In the genomic region with DNA sequence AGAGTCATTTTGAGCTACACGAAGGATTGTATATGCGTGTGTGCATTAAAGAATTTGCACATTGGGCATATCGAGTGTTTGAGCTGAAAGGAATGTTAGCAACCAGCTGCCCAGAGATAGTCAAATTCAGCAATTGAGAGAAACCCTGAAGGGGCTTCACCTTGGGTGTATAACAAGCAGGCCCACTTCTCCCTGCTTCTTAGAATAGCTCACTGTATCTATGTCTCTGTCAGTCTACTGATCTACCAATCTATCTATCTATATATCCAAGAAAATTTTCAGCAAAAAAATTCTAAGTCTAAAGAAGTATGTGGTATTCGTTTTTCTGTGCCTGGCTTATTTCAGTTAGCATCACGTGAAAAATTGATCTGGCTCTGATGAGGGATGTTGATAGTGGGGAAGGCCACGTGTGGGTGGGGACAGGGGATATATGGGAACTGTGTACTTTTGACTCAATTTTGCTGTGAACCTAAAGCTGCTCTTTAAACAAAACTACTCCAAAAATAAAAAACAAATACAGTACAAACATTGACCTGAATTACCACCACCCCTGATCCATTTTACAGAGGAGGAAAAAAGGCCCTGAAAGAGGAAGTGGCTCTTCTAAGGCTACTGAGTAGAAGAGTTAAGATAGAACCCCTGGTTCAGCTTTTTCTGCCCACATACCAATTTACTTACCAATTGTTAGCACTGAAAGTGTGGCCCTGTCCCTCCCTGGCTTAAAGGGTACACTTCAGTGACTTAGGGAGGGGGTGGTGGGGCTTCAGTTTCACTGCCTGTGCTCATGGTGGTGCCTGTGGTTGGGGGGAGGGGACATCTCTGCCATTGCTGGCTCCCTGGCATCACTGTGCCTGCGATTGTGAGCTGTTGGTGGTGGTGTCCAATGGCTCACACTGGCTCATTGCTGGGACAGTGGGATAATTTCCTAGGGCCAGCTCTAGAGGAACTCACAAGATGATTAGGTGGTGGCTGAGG, we compare ENCODE assay signal across 11 cellular contexts.
DNase-seq lines count a peak whose midpoint lies in the region; ATAC-seq and TF ChIP-seq lines count a peak whose summit lies in the region.
"Had no signal": no experiment of that assay in that cellular context is flagged by ENCODE, and none has a peak within 500 bp of the region (broad histone marks: within the 10 kb centered on the region; RNA-seq: fewer than 3 reads in every experiment).

No MANE protein-coding gene starts in this region.

- peaks cover 31% of the 10 kb centered on the region for H3K4me1 Mint-ChIP-seq in activated B cell treated with CpG ODN at 0.5 μM for 24 hours

- CTCF ChIA-PET in activated B cell treated with CpG ODN at 0.5 μM for 24 hours (lab: Charles Lee) = interaction anchor here (1.0 kb wide), 1 partner anchor 202 kb away, joined by 3 read pairs; a partner anchor contains a TSS

- TF ChIP-seq CTCF in activated B cell treated with CpG ODN at 0.5 μM for 24 hours (IDR thresholded peaks at IDR 0.05) = no peak

- H3K27me3 Mint-ChIP-seq in activated B cell treated with CpG ODN at 0.5 μM for 24 hours = no peaks in the 10 kb centered on the region
- H3K27me3 Mint-ChIP-seq: naive thymus-derived CD8-positive, alpha-beta T cell had no signal

- peak overlapping the region; percentile 28 for H3K4me3 Mint-ChIP-seq in activated B cell treated with CpG ODN at 0.5 μM for 24 hours

- H3K36me3 Mint-ChIP-seq in activated B cell treated with CpG ODN at 0.5 μM for 24 hours (ENCODE audit: low read depth) = peaks cover 61% of the 10 kb centered on the region

- H3K27ac Mint-ChIP-seq in activated B cell treated with CpG ODN at 0.5 μM for 24 hours = peak overlapping the region; percentile 74

- ATAC-seq in GM18498 (IDR thresholded peaks at IDR 0.05; ENCODE audit: unreplicated experiment) = peak; percentile 94
- ATAC-seq in GM19468 (IDR thresholded peaks at IDR 0.05; ENCODE audit: extremely low read depth, unreplicated experiment) = peak; percentile 94
- ATAC-seq in HG03108 (IDR thresholded peaks at IDR 0.05; ENCODE audit: unreplicated experiment) = peak; percentile 93
- peak; percentile 82 for ATAC-seq in activated B cell treated with CpG ODN at 0.5 μM for 24 hours (ENCODE audit: low read depth)
- ATAC-seq: naive thymus-derived CD8-positive, alpha-beta T cell had no signal

- no peaks in the 10 kb centered on the region for H3K9me3 Mint-ChIP-seq in activated B cell treated with CpG ODN at 0.5 μM for 24 hours
- H3K9me3 Mint-ChIP-seq: naive thymus-derived CD8-positive, alpha-beta T cell had no signal

- POLR2A ChIA-PET in activated B cell treated with CpG ODN at 0.5 μM for 24 hours (lab: Charles Lee) = interaction anchor here (0.7 kb wide), 1 partner anchor 17 kb away, joined by 3 read pairs; no protein-coding TSS in a partner anchor

- intact Hi-C loops in activated B cell treated with CpG ODN at 0.5 μM for 24 hours (cut with micrococcal nuclease) = loop anchor here (1.0 kb wide), 2 partner anchors 26 to 142 kb away; a partner anchor contains a TSS

- DNase-seq in activated B cell treated with CpG ODN at 0.5 μM for 24 hours = no peak
- DNase-seq in GF-D8 (lab: John Stamatoyannopoulos, UW) = no peak
- DNase-seq in activated CD4-positive, CD25-positive, alpha-beta regulatory T cell treated with anti-CD3 and anti-CD28 coated beads, Interleukin-2, amount 50 U/mL, for 72 hours = no peak
- DNase-seq in midbrain (lab: John Stamatoyannopoulos, UW) = no peak
- DNase-seq in NCI-H2171 (lab: John Stamatoyannopoulos, UW) = no peak
- DNase-seq: DMS153; naive thymus-derived CD8-positive, alpha-beta T cell; SJCRH30 had no signal
